Comparison of ENCODE assay signal across 1 cellular context in genomic region chrX:38006283-38006682, GRCh38.
TF ChIP-seq lines count a peak whose summit lies in the region.

SYTL5 (plus strand) TSS chrX:38006553; CDS start chrX:38033890, 27,337 bp downstream.

TF ChIP-seq in WTC11, 78 proteins besides CTCF, POLR2A, EP300 and RAD21 (continued from another document):
- no peak for TF ChIP-seq ZBTB21 (CRISPR knock-in tag; IDR thresholded peaks at IDR 0.05; ENCODE audit: borderline replicate concordance)
- no peak for TF ChIP-seq ZSCAN18 (CRISPR knock-in tag; IDR thresholded peaks at IDR 0.05)
- TF ChIP-seq OVOL2 (CRISPR knock-in tag; IDR thresholded peaks at IDR 0.05; ENCODE audit: borderline replicate concordance) = no peak
- TF ChIP-seq HMGA2 (CRISPR knock-in tag; IDR thresholded peaks at IDR 0.05) = no peak
- no peak for TF ChIP-seq CREB1 (CRISPR knock-in tag; IDR thresholded peaks at IDR 0.05)
- no peak for TF ChIP-seq ATF1 (CRISPR knock-in tag; IDR thresholded peaks at IDR 0.05)
- no peak for TF ChIP-seq ZMAT4 (CRISPR knock-in tag; IDR thresholded peaks at IDR 0.05)
- no peak for TF ChIP-seq E2F5 (CRISPR knock-in tag; IDR thresholded peaks at IDR 0.05)
- no peak for TF ChIP-seq ZNF281 (CRISPR knock-in tag; IDR thresholded peaks at IDR 0.05)
- no peak for TF ChIP-seq KAT7 (CRISPR knock-in tag; IDR thresholded peaks at IDR 0.05; ENCODE audit: borderline replicate concordance)
- TF ChIP-seq MXD4 (CRISPR knock-in tag; IDR thresholded peaks at IDR 0.05; ENCODE audit: borderline replicate concordance) = no peak
- TF ChIP-seq FOXJ3 (CRISPR knock-in tag; IDR thresholded peaks at IDR 0.05; ENCODE audit: borderline replicate concordance) = no peak
- TF ChIP-seq FOXP4 (CRISPR knock-in tag; IDR thresholded peaks at IDR 0.05) = no peak
